In genomic region chr6:83859410-83860346, GRCh38 we compare ENCODE assay signal across 8 cellular contexts. TPM values are rescaled to one million over a fixed set of nuclear protein-coding genes. Genes with fewer than 3 reads are reported as not detected.
A peak's percentile ranks its signal among the peaks of the same experiment; 100 is the strongest.
DNase-seq lines count a peak whose midpoint lies in the region; ATAC-seq and TF ChIP-seq lines count a peak whose summit lies in the region.

Gene CYB5R4, plus strand, starts transcription at chr6:83859689. Its CDS starts 94 bp downstream, at chr6:83859783.

- H3K4me3 ChIP-seq in NT2/D1 (ENCODE audit: insufficient read length, low read depth), result peak within 1 kb of the TSS; percentile 80
- H3K4me3 ChIP-seq in endocrine pancreas (ENCODE audit: control insufficient read depth, insufficient read depth, low read length), result peak within 1 kb of the TSS; percentile 96
- peak within 1 kb of the TSS; percentile 89 for H3K4me3 ChIP-seq in mesendoderm (ENCODE audit: low read length)

- H3K4me1 Mint-ChIP-seq in Calu3 (ENCODE audit: low read depth, unreplicated experiment), result peaks cover 23% of the 10 kb centered on the region
- H3K4me1 Mint-ChIP-seq in activated CD8-positive, alpha-beta memory T cell treated with anti-CD3 and anti-CD28 coated beads, Interleukin-2, amount 10 ng/mL, durations not matched to agents 7 days and 5 days, result peaks cover 26% of the 10 kb centered on the region

- intact Hi-C loops in Calu3 (cut with micrococcal nuclease; ENCODE audit: unreplicated experiment), result loop anchor here (5.0 kb wide), 1 partner anchor 247 kb away; no protein-coding TSS in a partner anchor

- H3K79me1 ChIP-seq in mesendoderm (ENCODE audit: low read length), result peaks cover 5% of the 10 kb centered on the region

- no CpG with 5 or more reads among the region's 53 CpGs for WGBS in mesendoderm (ENCODE audit: extremely low coverage, insufficient coverage, low lambda C conversion rate)

- no peak within 1 kb of the TSS for H2BK5ac ChIP-seq in mesendoderm (ENCODE audit: low read length)

- H3K4ac ChIP-seq in mesendoderm (ENCODE audit: low read depth, low read length), result no peak within 1 kb of the TSS

- H3K27me3 Mint-ChIP-seq in Calu3 (ENCODE audit: unreplicated experiment), result peaks cover 12% of the 10 kb centered on the region
- peaks cover 19% of the 10 kb centered on the region for H3K27me3 Mint-ChIP-seq in activated CD8-positive, alpha-beta memory T cell treated with anti-CD3 and anti-CD28 coated beads, Interleukin-2, amount 10 ng/mL, durations not matched to agents 7 days and 5 days

- TF ChIP-seq CTCF in Calu3 (IDR thresholded peaks at IDR 0.05; ENCODE audit: unreplicated experiment), result peak; percentile 40

- CTCF ChIA-PET in Calu3 (lab: Charles Lee), result interaction anchor here (1.1 to 1.2 kb wide), 2 partner anchors 245 to 368 kb away, joined by 3 to 5 read pairs; partner anchors contain the start of gene CEP162
- CTCF ChIA-PET in activated CD8-positive, alpha-beta memory T cell treated with anti-CD3 and anti-CD28 coated beads, Interleukin-2, amount 10 ng/mL, durations not matched to agents 7 days and 5 days (lab: Charles Lee), result interaction anchor here (0.5 to 1.9 kb wide), 9 partner anchors 9 to 794 kb away, joined by 3 to 10 read pairs (median 4); partner anchors contain the start of genes CEP162 and UBE3D

- no peak within 1 kb of the TSS for H2AK5ac ChIP-seq in mesendoderm (ENCODE audit: low read length)

- H3K4me2 ChIP-seq in mesendoderm (ENCODE audit: low read length), result peak within 1 kb of the TSS; percentile 97

- H3K36me3 ChIP-seq in NT2/D1 (ENCODE audit: insufficient read depth, insufficient read length, low read length), result peaks cover 5% of the 10 kb centered on the region
- no peaks in the 10 kb centered on the region for H3K36me3 ChIP-seq in endocrine pancreas (ENCODE audit: control insufficient read depth, insufficient read depth, low read length)
- no peaks in the 10 kb centered on the region for H3K36me3 ChIP-seq in mesendoderm (ENCODE audit: control insufficient read depth, insufficient read depth, low read length)

- no TSS peak for BruUV-seq in Calu3 (replicated peaks; lab: Mats Ljungman, UMichigan)

- no peak within 1 kb of the TSS for H3K18ac ChIP-seq in mesendoderm (ENCODE audit: low read length)

- H3K27ac ChIP-seq in mesendoderm (ENCODE audit: low read depth, low read length), result no peak within 1 kb of the TSS

- H3K4me3 Mint-ChIP-seq in Calu3 (ENCODE audit: low read depth, unreplicated experiment), result peak within 1 kb of the TSS; percentile 95
- H3K4me3 Mint-ChIP-seq in activated CD8-positive, alpha-beta memory T cell treated with anti-CD3 and anti-CD28 coated beads, Interleukin-2, amount 10 ng/mL, durations not matched to agents 7 days and 5 days, result peak within 1 kb of the TSS; percentile 100

- no peak within 1 kb of the TSS for H4K8ac ChIP-seq in mesendoderm (ENCODE audit: low read depth, low read length)

- H3K9me3 Mint-ChIP-seq in Calu3 (ENCODE audit: low read depth, unreplicated experiment), result no peaks in the 10 kb centered on the region
- no peaks in the 10 kb centered on the region for H3K9me3 Mint-ChIP-seq in activated CD8-positive, alpha-beta memory T cell treated with anti-CD3 and anti-CD28 coated beads, Interleukin-2, amount 10 ng/mL, durations not matched to agents 7 days and 5 days (ENCODE audit: low read depth)

- H3K4me1 ChIP-seq in NT2/D1 (ENCODE audit: insufficient read depth, insufficient read length) (no peaks in the 10 kb centered on the region), endocrine pancreas (ENCODE audit: control insufficient read depth, insufficient read depth, low read length) (peaks cover 21% of the 10 kb centered on the region), mesendoderm (ENCODE audit: control insufficient read depth, low read depth, low read length) (no peaks in the 10 kb centered on the region)

- H3K27ac Mint-ChIP-seq in Calu3 (ENCODE audit: unreplicated experiment), result peak within 1 kb of the TSS; percentile 86
- peak within 1 kb of the TSS; percentile 90 for H3K27ac Mint-ChIP-seq in activated CD8-positive, alpha-beta memory T cell treated with anti-CD3 and anti-CD28 coated beads, Interleukin-2, amount 10 ng/mL, durations not matched to agents 7 days and 5 days

- no peak within 1 kb of the TSS for H3K23ac ChIP-seq in mesendoderm (ENCODE audit: low read length)

- H2BK15ac ChIP-seq in mesendoderm (replicated peaks; ENCODE audit: low read depth), result no peak within 1 kb of the TSS

- H3K9me3 ChIP-seq in NT2/D1 (ENCODE audit: insufficient read depth, low read length), result no peaks in the 10 kb centered on the region
- H3K9me3 ChIP-seq in endocrine pancreas (ENCODE audit: control insufficient read depth, low read length), result no peaks in the 10 kb centered on the region

- ATAC-seq in GM21381 (IDR thresholded peaks at IDR 0.05; ENCODE audit: unreplicated experiment), result peak; percentile 99
- peak; percentile 98 for ATAC-seq in activated CD8-positive, alpha-beta memory T cell treated with anti-CD3 and anti-CD28 coated beads, Interleukin-2, amount 10 ng/mL, durations not matched to agents 7 days and 5 days

- H4K5ac ChIP-seq in mesendoderm (ENCODE audit: low read length), result no peak within 1 kb of the TSS

- H3K79me2 ChIP-seq in mesendoderm (ENCODE audit: control insufficient read depth, insufficient read depth, low read length), result peaks cover 5% of the 10 kb centered on the region

- peak within 1 kb of the TSS; percentile 88 for H3K56ac ChIP-seq in mesendoderm (ENCODE audit: low read length)

- peak; percentile 96 for DNase-seq in Calu3
- peak in 75 of 76 experiments; percentile 71 to 99 (median 95) for DNase-seq in HUDEP-2 (lab: John Stamatoyannopoulos, UW; ENCODE audit: unreplicated experiment in 76 of 76)
- peak; percentile 85 for DNase-seq in NT2/D1 (ENCODE audit: low read depth, low spot score)
- DNase-seq in activated CD8-positive, alpha-beta memory T cell treated with anti-CD3 and anti-CD28 coated beads, Interleukin-2, amount 10 ng/mL, durations not matched to agents 7 days and 5 days, result peak; percentile 97
- DNase-seq in mesendoderm, result peak; percentile 98
- peak; percentile 91 for DNase-seq in stimulated activated CD8-positive, alpha-beta memory T cell treated with anti-CD3 and anti-CD28 coated beads, Interleukin-15, amount 100 ng/mL, for 1 hour (ENCODE audit: low read depth)

- peaks cover 14% of the 10 kb centered on the region for H3K36me3 Mint-ChIP-seq in Calu3 (ENCODE audit: insufficient read depth, unreplicated experiment)
- H3K36me3 Mint-ChIP-seq in activated CD8-positive, alpha-beta memory T cell treated with anti-CD3 and anti-CD28 coated beads, Interleukin-2, amount 10 ng/mL, durations not matched to agents 7 days and 5 days, result peaks cover 9% of the 10 kb centered on the region

- H3K9ac ChIP-seq in NT2/D1 (ENCODE audit: insufficient read length, low read depth) (peak within 1 kb of the TSS; percentile 91), endocrine pancreas (ENCODE audit: control insufficient read depth, insufficient read depth, low read length) (peak within 1 kb of the TSS; percentile 98), mesendoderm (ENCODE audit: low read length) (peak within 1 kb of the TSS; percentile 85)

- no peak within 1 kb of the TSS for H2BK120ac ChIP-seq in mesendoderm (ENCODE audit: low read depth, low read length)

- H3K27me3 ChIP-seq in NT2/D1 (ENCODE audit: insufficient read depth, insufficient read length), result peaks cover 11% of the 10 kb centered on the region
- H3K27me3 ChIP-seq in endocrine pancreas (ENCODE audit: control insufficient read depth, insufficient read depth, low read length), result no peaks in the 10 kb centered on the region
- peaks cover 5% of the 10 kb centered on the region for H3K27me3 ChIP-seq in mesendoderm (ENCODE audit: insufficient read depth, low read length, poor library complexity)

RNA-seq across cellular contexts. Expression of gene CYB5R4, which starts in this region (rescaled TPM):
- 23.3 and 28.3 TPM in 2 replicates for total RNA-seq in Calu3 (2022)
- 10 to 100 TPM; 31.0 to 35.4 TPM for total RNA-seq in activated CD8-positive, alpha-beta memory T cell treated with anti-CD3 and anti-CD28 coated beads, Interleukin-2, amount 10 ng/mL, durations not matched to agents 7 days and 5 days
- 3.7 TPM for polyA plus RNA-seq in mesendoderm (2013, experiment 1 of 2)
- polyA plus RNA-seq in mesendoderm (2013, experiment 2 of 2), result 3.7 TPM
